11 cellular contexts compared by ENCODE assay signal in genomic region chr3:46811615-46812236, GRCh38. TPM values are rescaled to one million over a fixed set of nuclear protein-coding genes. Genes with fewer than 3 reads are reported as not detected.
DNase-seq lines count a peak whose midpoint lies in the region; ATAC-seq, FAIRE-seq and TF ChIP-seq lines count a peak whose summit lies in the region.
"Had no signal": no experiment of that assay in that cellular context is flagged by ENCODE, and none has a peak within 500 bp of the region (broad histone marks: within the 10 kb centered on the region; RNA-seq: fewer than 3 reads in every experiment).

No MANE protein-coding gene starts in this region.

- H3K4me1 ChIP-seq in BLaER1 (no peaks in the 10 kb centered on the region), gastroesophageal sphincter (peaks cover 0 to 16% (median 3%) of the 10 kb centered on the region in 3 donors)

- H3K9me3 Mint-ChIP-seq in neural crest cell = no peaks in the 10 kb centered on the region

- no peak overlapping the region for H3K9ac ChIP-seq in BLaER1

- no peak for FAIRE-seq in GM12891 (lab: Jason Lieb, UNC)
- FAIRE-seq: endometrium had no signal

- H3K4me3 ChIP-seq in BLaER1 (0 out of 2 replicates have a peak overlapping the region, but pooled peaks have one; percentile 22), gastroesophageal sphincter (peak overlapping the region; percentile 13 to 52)

- DNase-seq in NCI-H1105 (lab: John Stamatoyannopoulos, UW) (peak; percentile 10), neural crest cell (ENCODE audit: low read depth, low spot score) (no peak), GM12891 (ENCODE audit: insufficient read length, low spot score) (no peak), EL (no peak)
- DNase-seq: DMS 273 treated with DMSO at 0.1 percent for 48 hours, NCI-H748 treated with DMSO at 0.1 percent for 48 hours had no signal

- ATAC-seq in gastroesophageal sphincter = peak; percentile 18
- no peak for ATAC-seq in HG03457 (IDR thresholded peaks at IDR 0.05; ENCODE audit: unreplicated experiment)
- no peak for ATAC-seq in HG02970 (IDR thresholded peaks at IDR 0.05; ENCODE audit: low FRiP score, unreplicated experiment)

- H3K27me3 ChIP-seq in BLaER1 (peaks cover 11% of the 10 kb centered on the region; the same call in 1 of the 2 replicates), gastroesophageal sphincter (peaks cover 6% of the 10 kb centered on the region)

- H3K4me1 Mint-ChIP-seq in neural crest cell = peaks cover 11% of the 10 kb centered on the region

- H3K27ac ChIP-seq in BLaER1 = no peak overlapping the region
- peak overlapping the region in 1 of 4 donors; percentile 35 for H3K27ac ChIP-seq in gastroesophageal sphincter

- peaks cover 19% of the 10 kb centered on the region for H3K27me3 Mint-ChIP-seq in neural crest cell (ENCODE audit: low read depth)

- H3K36me3 Mint-ChIP-seq in neural crest cell (ENCODE audit: low read depth) = no peaks in the 10 kb centered on the region

- peak overlapping the region; percentile 66 for H3K4me2 ChIP-seq in BLaER1

- peak overlapping the region; percentile 36 for H3K4me3 Mint-ChIP-seq in neural crest cell

- H3K36me3 ChIP-seq in BLaER1 = no peaks in the 10 kb centered on the region
- no peaks in the 10 kb centered on the region for H3K36me3 ChIP-seq in gastroesophageal sphincter

- H3K9me3 ChIP-seq in BLaER1 = no peaks in the 10 kb centered on the region
- H3K9me3 ChIP-seq in gastroesophageal sphincter = no peaks in the 10 kb centered on the region

- no peak for TF ChIP-seq POLR2A in gastroesophageal sphincter (IDR thresholded peaks at IDR 0.05)
- no peak for TF ChIP-seq POLR2A in GM12891 (IDR thresholded peaks at IDR 0.05; ENCODE audit: low read depth, low read length)

- TF ChIP-seq CTCF in gastroesophageal sphincter (IDR thresholded peaks at IDR 0.05) (no peak), neural crest cell (conservative IDR thresholded peaks at IDR 0.05) (no peak)

- 27 to 60% methylated on average over 2 of the region's 15 CpGs for WGBS in gastroesophageal sphincter (ENCODE audit: low coverage in 1 of 2), 2 donors

- H3K27ac Mint-ChIP-seq in neural crest cell (ENCODE audit: unreplicated experiment) = no peak overlapping the region

- no peak for TF ChIP-seq EP300 in gastroesophageal sphincter (IDR thresholded peaks at IDR 0.05)

- no peaks in the 10 kb centered on the region for H4K20me1 ChIP-seq in BLaER1

TF ChIP-seq in GM12891, 5 proteins besides CTCF, POLR2A, EP300 and RAD21:
- TF ChIP-seq TAF1 (IDR thresholded peaks at IDR 0.05; ENCODE audit: low read depth, low read length) = no peak
- TF ChIP-seq POLR2AphosphoS5 (IDR thresholded peaks at IDR 0.05; ENCODE audit: low read depth, low read length) = no peak
- TF ChIP-seq POU2F2 (IDR thresholded peaks at IDR 0.05; ENCODE audit: low read depth, low read length) = no peak
- no peak for TF ChIP-seq SPI1 (IDR thresholded peaks at IDR 0.05; ENCODE audit: low read depth, low read length)
- TF ChIP-seq PAX5 (IDR thresholded peaks at IDR 0.05; ENCODE audit: insufficient read depth, low read length, severe bottlenecking) = no peak
TF ChIP-seq in GM12891: peak in this region for 0.

RNA-seq across cellular contexts. Expression of gene MYL3, which starts 51.5 kb away (rescaled TPM):
- total RNA-seq in gastroesophageal sphincter (1 to 10 TPM; 2.6 to 5.3 (median 4.2) TPM), neural crest cell (not detected in 2 replicates)
- 0.18 TPM for polyA plus RNA-seq in GM12891 (2012; ENCODE audit: low read depth, missing spikeins)
